8 cellular contexts compared by ENCODE assay signal in genomic region chr3:123586131-123586530, GRCh38. TPM values are rescaled to one million over a fixed set of nuclear protein-coding genes. Genes with fewer than 3 reads are reported as not detected.
A peak's percentile ranks its signal among the peaks of the same experiment; 100 is the strongest.
DNase-seq lines count a peak whose midpoint lies in the region; ATAC-seq and TF ChIP-seq lines count a peak whose summit lies in the region.

No MANE protein-coding gene starts in this region.

- no peaks in the 10 kb centered on the region for H3K27me3 ChIP-seq in AG04450 (ENCODE audit: control insufficient read depth, insufficient read depth, low read length)

- no peak for ATAC-seq in GM21360 (IDR thresholded peaks at IDR 0.05; ENCODE audit: unreplicated experiment)
- no peak for ATAC-seq in GM18519 (IDR thresholded peaks at IDR 0.05; ENCODE audit: low FRiP score, unreplicated experiment)

- H3K9me3 ChIP-seq in AG04450 (ENCODE audit: control insufficient read depth, insufficient read depth, low read length), result peaks cover 18% of the 10 kb centered on the region; the same call in 1 of the 2 replicates

- DNase-seq in AG04450 (ENCODE audit: low read depth, low spot score) (no peak), HK-2 (ENCODE audit: unreplicated experiment) (peak; percentile 68), NCI-H526 treated with DMSO at 0.1 percent for 48 hours (lab: John Stamatoyannopoulos, UW) (peak; percentile 56), fibroblast of the conjunctiva (ENCODE audit: low read depth) (peak; percentile 24), posterior cingulate gyrus (peak in 8 of 10 donors; percentile 19 to 88 (median 42))
- peak; percentile 24 for DNase-seq in activated CD8-positive, alpha-beta memory T cell treated with anti-CD3 and anti-CD28 coated beads, Interleukin-2, amount 50 U/mL, for 4 hours

- intact Hi-C loops in posterior cingulate gyrus (cut with DNase I), result no loop called here

- H3K4me3 ChIP-seq in AG04450 (ENCODE audit: low read depth, low read length), result peak overlapping the region; percentile 86

- no peak for TF ChIP-seq CTCF in AG04450 (IDR thresholded peaks at IDR 0.05; ENCODE audit: low read depth, low read length)

- POLR2A ChIA-PET in AG04450 (lab: Yijun Ruan, JAX), result interaction anchor here (1.1 to 1.8 kb wide), 5 partner anchors 16 to 66 kb away, joined by 3 to 9 read pairs (median 5); no protein-coding TSS in a partner anchor

- peak overlapping the region; percentile 90 for H3K27ac ChIP-seq in AG04450 (ENCODE audit: low read depth, low read length)

- CTCF ChIA-PET in AG04450 (lab: Charles Lee), result interaction anchor here (1.2 to 1.5 kb wide), 2 partner anchors 56 to 66 kb away, joined by 3 to 5 read pairs; no protein-coding TSS in a partner anchor

RNA-seq across cellular contexts. Expression of gene HACD2, which starts 1.3 kb away (rescaled TPM):
- polyA plus RNA-seq in AG04450 (2011; rRNA removed), result 30.3 and 43.5 TPM in 2 replicates
- polyA minus RNA-seq in AG04450 (2011; rRNA and poly(A)+ RNA removed), result 15.4 and 40.1 TPM in 2 replicates
